ENCODE assay signal across 1 cellular context in the genomic region with DNA sequence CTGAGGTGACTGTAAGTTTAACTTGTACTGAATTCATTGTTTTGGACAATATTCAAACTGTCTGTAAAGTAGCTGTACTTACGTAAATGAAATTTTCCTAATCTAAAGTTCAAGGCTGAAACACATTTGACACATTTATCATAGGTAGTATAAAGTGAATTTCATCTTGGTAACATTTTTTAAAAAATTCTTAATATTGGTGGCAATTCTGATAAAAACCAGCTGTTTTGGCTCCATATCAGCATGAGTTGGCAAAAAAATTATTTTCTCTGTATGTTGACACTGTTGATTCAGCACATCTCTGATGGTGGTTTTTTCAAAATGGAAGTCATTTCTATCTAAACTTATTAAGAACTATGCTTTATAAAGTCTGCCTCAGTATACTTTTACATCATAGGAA.
TF ChIP-seq lines count a peak whose summit lies in the region.

No MANE protein-coding gene starts in this region.

TF ChIP-seq in K562, 482 proteins besides CTCF, POLR2A, EP300 and RAD21 (continued from another document):
- TF ChIP-seq HBP1 (CRISPR knock-in tag; IDR thresholded peaks at IDR 0.05) (no peak), ZNF445 (CRISPR knock-in tag; IDR thresholded peaks at IDR 0.05; ENCODE audit: low read depth) (no peak), LCOR (CRISPR knock-in tag; IDR thresholded peaks at IDR 0.05) (no peak), CHCHD3 (CRISPR knock-in tag; IDR thresholded peaks at IDR 0.05) (no peak), TCF7 (IDR thresholded peaks at IDR 0.05; ENCODE audit: borderline replicate concordance) (no peak), CBX5 (IDR thresholded peaks at IDR 0.05; ENCODE audit: borderline replicate concordance, low read depth) (no peak), TFAP4 (CRISPR knock-in tag; IDR thresholded peaks at IDR 0.05; ENCODE audit: borderline replicate concordance) (peak; percentile 35; the same call in 1 of the 2 replicates), RFX1 (IDR thresholded peaks at IDR 0.05) (no peak), RBFOX2 (IDR thresholded peaks at IDR 0.05; ENCODE audit: low read depth, low read length) (no peak), SMC3 (conservative IDR thresholded peaks at IDR 0.05; ENCODE audit: insufficient read depth, low read depth, low read length) (no peak), NR1H2 (CRISPR knock-in tag; IDR thresholded peaks at IDR 0.05) (no peak), EP400 (IDR thresholded peaks at IDR 0.05) (0 out of 2 replicates have a peak, but pooled peaks have one; percentile 13), KLF1 (tag; IDR thresholded peaks at IDR 0.05) (no peak), PCBP2 (IDR thresholded peaks at IDR 0.05; ENCODE audit: low read depth, low read length, poor library complexity, severe bottlenecking) (no peak), CC2D1A (IDR thresholded peaks at IDR 0.05) (no peak), POU5F1 (IDR thresholded peaks at IDR 0.05; ENCODE audit: borderline replicate concordance, low read depth, low read length, partially characterized antibody) (no peak), NFE2 (IDR thresholded peaks at IDR 0.05; ENCODE audit: low read depth) (peak; percentile 89), DPF2 (IDR thresholded peaks at IDR 0.05) (peak; percentile 76), ZNF717 (CRISPR knock-in tag; IDR thresholded peaks at IDR 0.05) (no peak), ZNF140 (CRISPR knock-in tag; IDR thresholded peaks at IDR 0.05) (no peak), NRF1 (conservative IDR thresholded peaks at IDR 0.05 in 1 of 2, IDR thresholded peaks at IDR 0.05 in 1 of 2) (no peak), PHTF2 (CRISPR knock-in tag; IDR thresholded peaks at IDR 0.05) (no peak), ZNF77 (CRISPR knock-in tag; IDR thresholded peaks at IDR 0.05) (no peak)
- TF ChIP-seq, protein P1, sequence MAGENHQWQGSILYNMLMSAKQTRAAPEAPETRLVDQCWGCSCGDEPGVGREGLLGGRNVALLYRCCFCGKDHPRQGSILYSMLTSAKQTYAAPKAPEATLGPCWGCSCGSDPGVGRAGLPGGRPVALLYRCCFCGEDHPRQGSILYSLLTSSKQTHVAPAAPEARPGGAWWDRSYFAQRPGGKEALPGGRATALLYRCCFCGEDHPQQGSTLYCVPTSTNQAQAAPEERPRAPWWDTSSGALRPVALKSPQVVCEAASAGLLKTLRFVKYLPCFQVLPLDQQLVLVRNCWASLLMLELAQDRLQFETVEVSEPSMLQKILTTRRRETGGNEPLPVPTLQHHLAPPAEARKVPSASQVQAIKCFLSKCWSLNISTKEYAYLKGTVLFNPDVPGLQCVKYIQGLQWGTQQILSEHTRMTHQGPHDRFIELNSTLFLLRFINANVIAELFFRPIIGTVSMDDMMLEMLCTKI (IDR thresholded peaks at IDR 0.05; ENCODE audit: partially characterized antibody): no peak
- TF ChIP-seq, protein P2, sequence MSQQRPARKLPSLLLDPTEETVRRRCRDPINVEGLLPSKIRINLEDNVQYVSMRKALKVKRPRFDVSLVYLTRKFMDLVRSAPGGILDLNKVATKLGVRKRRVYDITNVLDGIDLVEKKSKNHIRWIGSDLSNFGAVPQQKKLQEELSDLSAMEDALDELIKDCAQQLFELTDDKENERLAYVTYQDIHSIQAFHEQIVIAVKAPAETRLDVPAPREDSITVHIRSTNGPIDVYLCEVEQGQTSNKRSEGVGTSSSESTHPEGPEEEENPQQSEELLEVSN (IDR thresholded peaks at IDR 0.05; ENCODE audit: borderline replicate concordance in 1 of 2, extremely low read depth in 1 of 2, insufficient read depth in 1 of 2, insufficient read length in 1 of 2, low read depth in 1 of 2, low read length in 1 of 2, poor library complexity in 1 of 2, severe bottlenecking in 1 of 2): no peak
- TF ChIP-seq, protein P3, sequence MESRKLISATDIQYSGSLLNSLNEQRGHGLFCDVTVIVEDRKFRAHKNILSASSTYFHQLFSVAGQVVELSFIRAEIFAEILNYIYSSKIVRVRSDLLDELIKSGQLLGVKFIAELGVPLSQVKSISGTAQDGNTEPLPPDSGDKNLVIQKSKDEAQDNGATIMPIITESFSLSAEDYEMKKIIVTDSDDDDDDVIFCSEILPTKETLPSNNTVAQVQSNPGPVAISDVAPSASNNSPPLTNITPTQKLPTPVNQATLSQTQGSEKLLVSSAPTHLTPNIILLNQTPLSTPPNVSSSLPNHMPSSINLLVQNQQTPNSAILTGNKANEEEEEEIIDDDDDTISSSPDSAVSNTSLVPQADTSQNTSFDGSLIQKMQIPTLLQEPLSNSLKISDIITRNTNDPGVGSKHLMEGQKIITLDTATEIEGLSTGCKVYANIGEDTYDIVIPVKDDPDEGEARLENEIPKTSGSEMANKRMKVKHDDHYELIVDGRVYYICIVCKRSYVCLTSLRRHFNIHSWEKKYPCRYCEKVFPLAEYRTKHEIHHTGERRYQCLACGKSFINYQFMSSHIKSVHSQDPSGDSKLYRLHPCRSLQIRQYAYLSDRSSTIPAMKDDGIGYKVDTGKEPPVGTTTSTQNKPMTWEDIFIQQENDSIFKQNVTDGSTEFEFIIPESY (CRISPR knock-in tag; IDR thresholded peaks at IDR 0.05): no peak
TF ChIP-seq in K562: peak in this region for 23.
